ENCODE assay signal across 24 cellular contexts in genomic region chr16:48441106-48441505, GRCh38.
"Had no signal": no experiment of that assay in that cellular context is flagged by ENCODE, and none has a peak within 500 bp of the region (broad histone marks: within the 10 kb centered on the region; RNA-seq: fewer than 3 reads in every experiment).

No MANE protein-coding gene starts in this region.

- ATAC-seq: activated CD4-positive, CD25-positive, alpha-beta regulatory T cell treated with anti-CD3 and anti-CD28 coated beads, Interleukin-2, amount 50 U/mL, for 24 hours; activated CD8-positive, alpha-beta memory T cell treated with anti-CD3 and anti-CD28 coated beads, Interleukin-2, amount 10 ng/mL, durations not matched to agents 7 days and 5 days; K562; T-cell had no signal

- DNase-seq: activated CD4-positive, alpha-beta T cell treated with anti-CD3 and anti-CD28 coated beads for 4 hours; activated CD4-positive, alpha-beta T cell treated with anti-CD3 and anti-CD28 coated beads, Interleukin-2, amount 50 U/mL, for 48 hours; activated CD8-positive, alpha-beta memory T cell treated with anti-CD3 and anti-CD28 coated beads, Interleukin-2, amount 10 ng/mL, durations not matched to agents 7 days and 5 days; activated effector memory CD4-positive, alpha-beta T cell treated with Interleukin-2 at 50 U/mL for 16 hours; activated naive CD4-positive, alpha-beta T cell; activated T-cell treated with anti-CD3 and anti-CD28 coated beads, Interleukin-2, amount 50 U/mL, for 24 hours; aorta; caudate nucleus; Kasumi-1; MV-4-11; NCI-H1105 treated with DMSO at 0.1 percent for 48 hours; NCI-H1436 treated with DMSO at 0.1 percent for 48 hours; NCI-H187; NCI-H446 treated with DMSO at 0.1 percent for 48 hours; NCI-H524 treated with DMSO at 0.1 percent for 48 hours; PC-9; T-cell; T-helper 2 cell; T1000; WERI-Rb-1 had no signal

- H3K4me3 Mint-ChIP-seq: activated CD8-positive, alpha-beta memory T cell treated with anti-CD3 and anti-CD28 coated beads, Interleukin-2, amount 10 ng/mL, durations not matched to agents 7 days and 5 days; activated naive CD4-positive, alpha-beta T cell treated with anti-CD3 and anti-CD28 coated beads, Interleukin-2, amount 50 U/mL, for 24 hours; activated T-cell treated with anti-CD3 and anti-CD28 coated beads, Interleukin-2, amount 50 U/mL, for 24 hours; activated T-helper 1 cell treated with anti-CD3 and anti-CD28 coated beads, Interleukin-12 subunit alpha, Interleukin-12 subunit beta, Interleukin-2, Interleukin-4 antibody, amounts not matched to agents 30 ng/mL and 10 ng/mL and 1 ng/mL, durations not matched to agents 14 hours and 24 hours and 36 hours; T-cell had no signal

- H3K27ac Mint-ChIP-seq: activated CD8-positive, alpha-beta memory T cell treated with anti-CD3 and anti-CD28 coated beads, Interleukin-2, amount 10 ng/mL, durations not matched to agents 7 days and 5 days; activated naive CD4-positive, alpha-beta T cell treated with anti-CD3 and anti-CD28 coated beads, Interleukin-2, amount 50 U/mL, for 24 hours; activated T-cell treated with anti-CD3 and anti-CD28 coated beads, Interleukin-2, amount 50 U/mL, for 24 hours; activated T-helper 1 cell treated with anti-CD3 and anti-CD28 coated beads, Interleukin-12 subunit alpha, Interleukin-12 subunit beta, Interleukin-2, Interleukin-4 antibody, amounts not matched to agents 30 ng/mL and 10 ng/mL and 1 ng/mL, durations not matched to agents 14 hours and 24 hours and 36 hours; T-cell had no signal

- H3K9me3 Mint-ChIP-seq: activated naive CD4-positive, alpha-beta T cell treated with anti-CD3 and anti-CD28 coated beads, Interleukin-2, amount 50 U/mL, for 24 hours; activated T-cell treated with anti-CD3 and anti-CD28 coated beads, Interleukin-2, amount 50 U/mL, for 24 hours; activated T-helper 1 cell treated with anti-CD3 and anti-CD28 coated beads, Interleukin-12 subunit alpha, Interleukin-12 subunit beta, Interleukin-2, Interleukin-4 antibody, amounts not matched to agents 30 ng/mL and 10 ng/mL and 1 ng/mL, durations not matched to agents 14 hours and 24 hours and 36 hours; T-cell had no signal

- H3K27me3 Mint-ChIP-seq: activated naive CD4-positive, alpha-beta T cell treated with anti-CD3 and anti-CD28 coated beads, Interleukin-2, amount 50 U/mL, for 24 hours; activated T-cell treated with anti-CD3 and anti-CD28 coated beads, Interleukin-2, amount 50 U/mL, for 24 hours; T-cell had no signal

- H3K4me1 Mint-ChIP-seq: activated CD8-positive, alpha-beta memory T cell treated with anti-CD3 and anti-CD28 coated beads, Interleukin-2, amount 10 ng/mL, durations not matched to agents 7 days and 5 days; activated naive CD4-positive, alpha-beta T cell treated with anti-CD3 and anti-CD28 coated beads, Interleukin-2, amount 50 U/mL, for 24 hours; T-cell had no signal

- H3K36me3 Mint-ChIP-seq: activated CD8-positive, alpha-beta memory T cell treated with anti-CD3 and anti-CD28 coated beads, Interleukin-2, amount 10 ng/mL, durations not matched to agents 7 days and 5 days; activated naive CD4-positive, alpha-beta T cell treated with anti-CD3 and anti-CD28 coated beads, Interleukin-2, amount 50 U/mL, for 24 hours; T-cell had no signal
